In the genomic region with DNA sequence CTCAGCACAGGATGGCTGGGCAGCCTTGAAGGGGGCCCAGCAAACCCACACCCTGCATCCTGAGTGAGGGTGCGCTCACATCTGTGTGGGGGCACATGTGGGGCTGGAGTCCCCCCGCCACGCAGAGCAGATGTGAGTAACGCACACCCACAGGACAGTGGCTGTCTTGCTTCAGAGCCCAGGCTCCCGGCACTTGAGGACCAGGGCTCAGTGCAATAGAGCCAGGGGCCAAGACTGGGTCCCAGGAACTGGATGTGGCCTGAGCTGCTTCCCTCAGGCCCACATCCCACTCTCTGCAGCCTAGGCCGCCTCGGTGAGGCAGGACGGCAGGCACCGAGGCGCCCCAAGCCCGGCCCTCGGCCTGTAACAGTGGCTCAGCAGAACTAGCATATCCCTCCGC, we compare ENCODE assay signal across 23 cellular contexts.
"Had no signal": no experiment of that assay in that cellular context is flagged by ENCODE, and none has a peak within 500 bp of the region (broad histone marks: within the 10 kb centered on the region; RNA-seq: fewer than 3 reads in every experiment).

No MANE protein-coding gene starts in this region.

- ATAC-seq: esophagus mucosa; heart left ventricle; natural killer cell treated with Interleukin-12 subunit alpha and Interleukin-12 subunit beta and Interleukin-15 and Interleukin-18, amount 100 ng/mL, for 72 hours; right cardiac atrium had no signal

- H3K4me3 ChIP-seq: heart left ventricle, spleen, upper lobe of left lung had no signal

- H3K9me3 ChIP-seq: heart left ventricle, spleen, upper lobe of left lung had no signal

- DNase-seq: activated CD4-positive, alpha-beta memory T cell treated with anti-CD3 and anti-CD28 coated beads, Interleukin-2, amount 10 ng/mL, durations not matched to agents 7 days and 5 days; activated CD4-positive, alpha-beta T cell treated with anti-CD3 and anti-CD28 coated beads for 1 hour; activated CD4-positive, alpha-beta T cell treated with anti-CD3 and anti-CD28 coated beads, Interleukin-2, amount 10 ng/mL, durations not matched to agents 7 days and 5 days; activated T-cell treated with anti-CD3 and anti-CD28 coated beads, Interleukin-2, amount 50 U/mL, for 48 hours; amygdala; central memory CD4-positive, alpha-beta T cell; foreskin fibroblast; heart left ventricle; hypothalamus; immature natural killer cell; kidney; right cardiac atrium; spleen; substantia nigra; T-helper 2 cell; upper lobe of left lung had no signal

- H3K27me3 ChIP-seq: heart left ventricle, spleen, upper lobe of left lung had no signal

- H3K27ac Mint-ChIP-seq: activated CD4-positive, alpha-beta memory T cell treated with anti-CD3 and anti-CD28 coated beads, Interleukin-2, amount 10 ng/mL, durations not matched to agents 7 days and 5 days; activated naive CD4-positive, alpha-beta T cell treated with anti-CD3 and anti-CD28 coated beads, Interleukin-2, amount 50 U/mL, for 24 hours; activated naive CD8-positive, alpha-beta T cell treated with anti-CD3 and anti-CD28 coated beads, Interleukin-2, amount 50 U/mL, for 24 hours; activated T-helper 2 cell treated with anti-CD3 and anti-CD28 coated beads, Interferon-gamma antibody, Interleukin-2, Interleukin-4, amounts not matched to agents 10 μg/mL and 5 μg/mL and 100 μg/mL, durations not matched to agents 14 hours and 24 hours and 36 hours; immature natural killer cell; mesothelial cell of epicardium; natural killer cell treated with Interleukin-12 subunit alpha and Interleukin-12 subunit beta and Interleukin-15 and Interleukin-18, amount 100 ng/mL, for 72 hours; stimulated activated naive CD8-positive, alpha-beta T cell treated with anti-CD3 and anti-CD28 coated beads, Interleukin-15, Interleukin-2, amounts not matched to agents 100 ng/mL and 50 ng/mL, for 24 hours had no signal

- H3K9me3 Mint-ChIP-seq: activated CD4-positive, alpha-beta memory T cell treated with anti-CD3 and anti-CD28 coated beads, Interleukin-2, amount 10 ng/mL, durations not matched to agents 7 days and 5 days; activated CD4-positive, alpha-beta T cell treated with anti-CD3 and anti-CD28 coated beads, Interleukin-2, amount 10 ng/mL, durations not matched to agents 7 days and 5 days; activated naive CD4-positive, alpha-beta T cell treated with anti-CD3 and anti-CD28 coated beads, Interleukin-2, amount 50 U/mL, for 24 hours; activated naive CD8-positive, alpha-beta T cell treated with anti-CD3 and anti-CD28 coated beads, Interleukin-2, amount 50 U/mL, for 24 hours; activated T-helper 2 cell treated with anti-CD3 and anti-CD28 coated beads, Interferon-gamma antibody, Interleukin-2, Interleukin-4, amounts not matched to agents 10 μg/mL and 5 μg/mL and 100 μg/mL, durations not matched to agents 14 hours and 24 hours and 36 hours; immature natural killer cell; mesothelial cell of epicardium; natural killer cell treated with Interleukin-12 subunit alpha and Interleukin-12 subunit beta and Interleukin-15 and Interleukin-18, amount 100 ng/mL, for 72 hours; stimulated activated naive CD8-positive, alpha-beta T cell treated with anti-CD3 and anti-CD28 coated beads, Interleukin-15, Interleukin-2, amounts not matched to agents 100 ng/mL and 50 ng/mL, for 24 hours had no signal

- H3K27me3 Mint-ChIP-seq: activated CD4-positive, alpha-beta memory T cell treated with anti-CD3 and anti-CD28 coated beads, Interleukin-2, amount 10 ng/mL, durations not matched to agents 7 days and 5 days; activated CD4-positive, alpha-beta T cell treated with anti-CD3 and anti-CD28 coated beads, Interleukin-2, amount 10 ng/mL, durations not matched to agents 7 days and 5 days; activated naive CD4-positive, alpha-beta T cell treated with anti-CD3 and anti-CD28 coated beads, Interleukin-2, amount 50 U/mL, for 24 hours; activated naive CD8-positive, alpha-beta T cell treated with anti-CD3 and anti-CD28 coated beads, Interleukin-2, amount 50 U/mL, for 24 hours; stimulated activated naive CD8-positive, alpha-beta T cell treated with anti-CD3 and anti-CD28 coated beads, Interleukin-15, Interleukin-2, amounts not matched to agents 100 ng/mL and 50 ng/mL, for 24 hours had no signal

- H3K4me3 Mint-ChIP-seq: activated CD4-positive, alpha-beta memory T cell treated with anti-CD3 and anti-CD28 coated beads, Interleukin-2, amount 10 ng/mL, durations not matched to agents 7 days and 5 days; activated CD4-positive, alpha-beta T cell treated with anti-CD3 and anti-CD28 coated beads, Interleukin-2, amount 10 ng/mL, durations not matched to agents 7 days and 5 days; activated naive CD4-positive, alpha-beta T cell treated with anti-CD3 and anti-CD28 coated beads, Interleukin-2, amount 50 U/mL, for 24 hours; activated naive CD8-positive, alpha-beta T cell treated with anti-CD3 and anti-CD28 coated beads, Interleukin-2, amount 50 U/mL, for 24 hours; immature natural killer cell; mesothelial cell of epicardium; natural killer cell treated with Interleukin-12 subunit alpha and Interleukin-12 subunit beta and Interleukin-15 and Interleukin-18, amount 100 ng/mL, for 72 hours had no signal

- H3K27ac ChIP-seq: heart left ventricle, spleen, upper lobe of left lung had no signal

- H3K4me1 Mint-ChIP-seq: activated CD4-positive, alpha-beta memory T cell treated with anti-CD3 and anti-CD28 coated beads, Interleukin-2, amount 10 ng/mL, durations not matched to agents 7 days and 5 days; activated CD4-positive, alpha-beta T cell treated with anti-CD3 and anti-CD28 coated beads, Interleukin-2, amount 10 ng/mL, durations not matched to agents 7 days and 5 days had no signal

- H3K36me3 Mint-ChIP-seq: activated naive CD4-positive, alpha-beta T cell treated with anti-CD3 and anti-CD28 coated beads, Interleukin-2, amount 50 U/mL, for 24 hours; natural killer cell treated with Interleukin-12 subunit alpha and Interleukin-12 subunit beta and Interleukin-15 and Interleukin-18, amount 100 ng/mL, for 72 hours had no signal

- H3K4me1 ChIP-seq: heart left ventricle, upper lobe of left lung had no signal

- FAIRE-seq: kidney had no signal
